Comparison of ENCODE assay signal across 8 cellular contexts in the genomic region with DNA sequence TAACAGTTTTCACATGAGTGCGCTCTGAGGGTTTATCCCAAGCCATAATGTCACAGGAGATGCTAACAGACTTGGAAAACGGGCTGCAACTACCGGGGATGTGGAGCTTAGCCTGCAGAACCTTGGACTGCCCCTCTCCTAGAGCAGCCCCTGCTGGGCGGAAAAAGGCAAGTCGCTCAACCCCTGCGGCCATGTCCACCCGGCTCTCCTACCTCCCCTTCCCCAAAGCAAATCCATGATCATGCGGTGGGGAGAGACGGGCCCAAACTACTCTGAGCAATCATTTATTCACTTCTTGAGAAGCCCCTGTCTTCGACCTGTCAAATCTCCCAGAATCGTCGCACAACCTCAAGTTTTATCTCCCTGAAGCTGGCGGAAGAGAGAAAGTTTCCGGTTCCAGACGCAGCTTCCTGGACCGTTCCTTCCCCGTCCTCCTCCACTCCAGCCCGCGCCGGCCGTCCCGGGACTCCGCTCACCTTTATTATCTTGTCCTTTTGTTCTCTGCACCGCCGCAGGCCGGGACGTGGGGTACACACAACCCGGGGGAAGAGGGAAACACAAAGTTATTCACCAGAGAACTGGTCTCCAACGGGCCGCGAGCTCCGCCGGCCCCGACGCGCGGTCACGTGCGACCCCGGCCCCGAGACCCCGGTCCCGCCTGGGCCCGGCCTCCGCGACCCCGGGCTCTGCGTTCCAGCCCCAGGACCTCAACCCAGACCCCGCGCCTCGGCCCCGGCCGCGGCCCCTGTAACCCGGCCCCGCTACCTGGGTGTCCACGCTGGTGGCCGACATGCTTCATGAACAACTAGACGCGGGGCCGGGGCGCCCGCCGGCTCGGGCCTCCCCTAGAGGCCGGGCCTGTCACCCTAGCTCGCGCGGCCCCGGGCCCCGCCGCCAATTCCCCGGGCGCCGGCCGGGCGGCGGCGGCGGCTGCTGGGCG. TPM values are rescaled to one million over a fixed set of nuclear protein-coding genes. Genes with fewer than 3 reads are reported as not detected.
DNase-seq lines count a peak whose midpoint lies in the region; ATAC-seq, FAIRE-seq and TF ChIP-seq lines count a peak whose summit lies in the region.

No MANE protein-coding gene starts in this region.

- H3K27me3 ChIP-seq in pancreas, result no peaks in the 10 kb centered on the region

- peaks cover 38% of the 10 kb centered on the region for H3K36me3 Mint-ChIP-seq in activated CD8-positive, alpha-beta T cell treated with anti-CD3 and anti-CD28 coated beads for 36 hours (ENCODE audit: low read depth)

- no peaks in the 10 kb centered on the region for H3K27me3 Mint-ChIP-seq in activated CD8-positive, alpha-beta T cell treated with anti-CD3 and anti-CD28 coated beads for 36 hours

- FAIRE-seq in pancreas (lab: Jason Lieb, UNC), result no peak

- peaks cover 4 to 10% (median 6%) of the 10 kb centered on the region in 3 donors for H3K36me3 ChIP-seq in pancreas

- intact Hi-C loops in activated CD8-positive, alpha-beta T cell treated with anti-CD3 and anti-CD28 coated beads for 36 hours (cut with micrococcal nuclease), result no loop called here
- intact Hi-C loops in pancreas (cut with DNase I), result no loop called here

- H3K4me1 Mint-ChIP-seq in activated CD8-positive, alpha-beta T cell treated with anti-CD3 and anti-CD28 coated beads for 36 hours (ENCODE audit: low read depth), result peaks cover 49% of the 10 kb centered on the region

- H3K9me3 Mint-ChIP-seq in activated CD8-positive, alpha-beta T cell treated with anti-CD3 and anti-CD28 coated beads for 36 hours, result no peaks in the 10 kb centered on the region

- TF ChIP-seq CTCF in LNCAP (IDR thresholded peaks at IDR 0.05) (peak; percentile 57), foreskin fibroblast (IDR thresholded peaks at IDR 0.05; ENCODE audit: low read depth, low read length) (peak; percentile 69), pancreas (IDR thresholded peaks at IDR 0.05) (peak in 1 of 4 donors; percentile 9)
- peak; percentile 38 for TF ChIP-seq CTCF in activated CD8-positive, alpha-beta T cell treated with anti-CD3 and anti-CD28 coated beads for 36 hours (IDR thresholded peaks at IDR 0.05)

- H3K27ac Mint-ChIP-seq in activated CD8-positive, alpha-beta T cell treated with anti-CD3 and anti-CD28 coated beads for 36 hours, result peak overlapping the region; percentile 88

- peak; percentile 29 for ATAC-seq in GM21717 (IDR thresholded peaks at IDR 0.05; ENCODE audit: unreplicated experiment)
- no peak for ATAC-seq in activated CD8-positive, alpha-beta T cell treated with anti-CD3 and anti-CD28 coated beads for 36 hours
- peak in 2 of 4 donors; percentile 12 to 17 for ATAC-seq in pancreas

- 2 to 6% methylated on average over 36 to 81 of the region's 81 CpGs for WGBS in pancreas, 2 donors

- no peaks in the 10 kb centered on the region for H3K9me3 ChIP-seq in pancreas

- CTCF ChIA-PET in activated CD8-positive, alpha-beta T cell treated with anti-CD3 and anti-CD28 coated beads for 36 hours (lab: Charles Lee), result interaction anchor here (0.6 to 7.7 kb wide), 9 partner anchors 8 to 243 kb away, joined by 3 to 82 read pairs (median 5); a partner anchor contains a TSS

- peak overlapping the region; percentile 64 to 82 for H3K4me3 ChIP-seq in foreskin fibroblast (ENCODE audit: low read depth in 1 of 2, low read length in 2 of 2)
- peak overlapping the region; percentile 92 to 98 (median 95) for H3K4me3 ChIP-seq in pancreas

- peak overlapping the region; percentile 91 for H3K4me3 Mint-ChIP-seq in activated CD8-positive, alpha-beta T cell treated with anti-CD3 and anti-CD28 coated beads for 36 hours

- peak overlapping the region; percentile 25 to 82 (median 52) for H3K27ac ChIP-seq in pancreas

- H3K4me1 ChIP-seq in pancreas, result peaks cover 4 to 26% (median 9%) of the 10 kb centered on the region in 3 donors

- peak; percentile 16 for DNase-seq in NCI-H446 treated with DMSO at 0.1 percent for 48 hours (lab: John Stamatoyannopoulos, UW)
- no peak for DNase-seq in NCI-H446 (lab: John Stamatoyannopoulos, UW)
- peak; percentile 33 for DNase-seq in activated CD8-positive, alpha-beta T cell treated with anti-CD3 and anti-CD28 coated beads for 36 hours
- DNase-seq in foreskin fibroblast, result peak; percentile 43 to 74
- DNase-seq in pancreas, result peak in 2 of 6 donors; percentile 33 to 82
- DNase-seq in inferior parietal cortex (ENCODE audit: extremely low spot score), result no peak

- POLR2A ChIA-PET in activated CD8-positive, alpha-beta T cell treated with anti-CD3 and anti-CD28 coated beads for 36 hours (lab: Charles Lee), result interaction anchor here (0.6 to 3.0 kb wide), 8 partner anchors 9 to 1043 kb away, joined by 3 to 13 read pairs (median 4); no protein-coding TSS in a partner anchor

RNA-seq across cellular contexts. Expression of a gene that starts 0.6 kb away (rescaled TPM):
- 10 to 100 TPM; 31.0 TPM for total RNA-seq in activated CD8-positive, alpha-beta T cell treated with anti-CD3 and anti-CD28 coated beads for 36 hours
- 10 to 100 TPM; 11.1 to 22.1 (median 15.2) TPM for total RNA-seq in pancreas
- polyA plus RNA-seq in pancreas, result 10 to 100 TPM; 15.4 to 24.0 TPM

RNA-seq across cellular contexts. Expression of a gene that starts 20.3 kb away (rescaled TPM):
- total RNA-seq in activated CD8-positive, alpha-beta T cell treated with anti-CD3 and anti-CD28 coated beads for 36 hours, result 1 to 10 TPM; 5.1 to 5.3 TPM
- not detected for total RNA-seq in pancreas
- under 1 TPM in 1 of 2 donors, not detected in 1; 0.09 TPM for polyA plus RNA-seq in pancreas

RNA-seq across cellular contexts. Expression of a gene that starts 38.9 kb away (rescaled TPM):
- total RNA-seq in activated CD8-positive, alpha-beta T cell treated with anti-CD3 and anti-CD28 coated beads for 36 hours, result not detected
- not detected for total RNA-seq in pancreas
- under 1 TPM in 1 of 2 donors, not detected in 1; 0.14 TPM for polyA plus RNA-seq in pancreas

RNA-seq across cellular contexts. Expression of a gene that starts 57.2 kb away (rescaled TPM):
- 10 to 100 TPM; 71.3 to 75.0 TPM for total RNA-seq in activated CD8-positive, alpha-beta T cell treated with anti-CD3 and anti-CD28 coated beads for 36 hours
- 10 to 100 TPM; 34.0 to 56.7 (median 47.0) TPM for total RNA-seq in pancreas
- polyA plus RNA-seq in pancreas, result 100 to 1,000 TPM; 176 to 251 TPM

Comparison
In these comparisons a context has a peak if more than half of its experiments do, and no peak if none do; other contexts are left out.
1. DNase-seq: peak in NCI-H446 treated with DMSO at 0.1 percent for 48 hours (single experiment), activated CD8-positive, alpha-beta T cell treated with anti-CD3 and anti-CD28 coated beads for 36 hours (single experiment) and foreskin fibroblast (2 of 2); none in NCI-H446 (0 of 2) and inferior parietal cortex (single experiment).
2. RNA of a gene that starts 20.3 kb away (total RNA-seq): 5.1 to 5.3 TPM in activated CD8-positive, alpha-beta T cell treated with anti-CD3 and anti-CD28 coated beads for 36 hours; not detected in pancreas; every median in the first group is over 4 times any median in the second.